ENCODE assay signal across 2 cellular contexts in genomic region chr5:178241688-178242231, GRCh38.
TF ChIP-seq lines count a peak whose summit lies in the region.

No MANE protein-coding gene starts in this region.

TF ChIP-seq in GM12891, 5 proteins besides CTCF, POLR2A, EP300 and RAD21:
- TF ChIP-seq PAX5 (IDR thresholded peaks at IDR 0.05; ENCODE audit: insufficient read depth, low read length, severe bottlenecking) (no peak), TAF1 (IDR thresholded peaks at IDR 0.05; ENCODE audit: low read depth, low read length) (no peak), POU2F2 (IDR thresholded peaks at IDR 0.05; ENCODE audit: low read depth, low read length) (no peak)

TF ChIP-seq in K562, 482 proteins besides CTCF, POLR2A, EP300 and RAD21:
- TF ChIP-seq MBD1 (CRISPR knock-in tag; IDR thresholded peaks at IDR 0.05) (no peak), NFIC (IDR thresholded peaks at IDR 0.05) (peak; percentile 69), RFX7 (CRISPR knock-in tag; IDR thresholded peaks at IDR 0.05) (no peak)
